In genomic region chr10:15478429-15478828, GRCh38 we compare ENCODE assay signal across 21 cellular contexts.
DNase-seq lines count a peak whose midpoint lies in the region; ATAC-seq and TF ChIP-seq lines count a peak whose summit lies in the region.
"Had no signal": no experiment of that assay in that cellular context is flagged by ENCODE, and none has a peak within 500 bp of the region (broad histone marks: within the 10 kb centered on the region; RNA-seq: fewer than 3 reads in every experiment).

No MANE protein-coding gene starts in this region.

- H3K9me3 ChIP-seq in HUES48 (ENCODE audit: control insufficient read depth, insufficient read depth, low read length), result no peaks in the 10 kb centered on the region
- H3K9me3 ChIP-seq in ectodermal cell (ENCODE audit: control insufficient read depth, low read length), result no peaks in the 10 kb centered on the region
- H3K9me3 ChIP-seq in BE2C, result no peaks in the 10 kb centered on the region

- no peak for TF ChIP-seq CTCF in BE2C (IDR thresholded peaks at IDR 0.05; ENCODE audit: low read depth, low read length)

- ATAC-seq in GM18909 (IDR thresholded peaks at IDR 0.05; ENCODE audit: poor library complexity, unreplicated experiment), result no peak
- ATAC-seq: GM12878 had no signal

- H3K27me3 ChIP-seq in HUES48 (ENCODE audit: control insufficient read depth, insufficient read depth, low read length) (peaks cover 85% of the 10 kb centered on the region), ectodermal cell (ENCODE audit: control insufficient read depth, insufficient read depth, low read length, poor library complexity, severe bottlenecking) (peaks cover 16% of the 10 kb centered on the region), BE2C (no peaks in the 10 kb centered on the region; the same call in 1 of the 2 replicates)

- no peak overlapping the region for H3K9ac ChIP-seq in HUES48 (ENCODE audit: low read depth, low read length)
- H3K9ac ChIP-seq: GM23248, KMS-11 had no signal

- H3K4me3 ChIP-seq in HUES48 (ENCODE audit: low read depth, low read length) (no peak overlapping the region), ectodermal cell (ENCODE audit: insufficient read depth, low read depth, low read length) (no peak overlapping the region), BE2C (ENCODE audit: low read depth, low read length) (no peak overlapping the region)
- H3K4me3 ChIP-seq: GM12878, GM23248 had no signal

- H3K4me1 ChIP-seq in HUES48 (ENCODE audit: control insufficient read depth, insufficient read depth, low read length) (peaks cover 26% of the 10 kb centered on the region), ectodermal cell (ENCODE audit: control insufficient read depth, insufficient read depth, low read length) (peaks cover 34% of the 10 kb centered on the region), BE2C (peaks cover 6% of the 10 kb centered on the region; the same call in 1 of the 2 replicates)

- H3K36me3 ChIP-seq in HUES48 (ENCODE audit: control insufficient read depth, insufficient read depth, low read length), result no peaks in the 10 kb centered on the region
- H3K36me3 ChIP-seq in ectodermal cell (ENCODE audit: control insufficient read depth, insufficient read depth, low read length), result no peaks in the 10 kb centered on the region
- H3K36me3 ChIP-seq in BE2C, result no peaks in the 10 kb centered on the region

- peak; percentile 75 for DNase-seq in ELF-1 (ENCODE audit: low read depth, low spot score)
- peak; percentile 14 for DNase-seq in mucosa of gallbladder (ENCODE audit: low spot score)
- no peak for DNase-seq in BE2C
- DNase-seq in NCI-H2107 treated with DMSO at 0.1 percent for 48 hours (lab: John Stamatoyannopoulos, UW; ENCODE audit: unreplicated experiment), result no peak
- DNase-seq: CD4-positive, CD25-positive, alpha-beta regulatory T cell; DMS79 treated with DMSO at 0.1 percent for 48 hours; GM23248; HFFc6; NCI-H1105; NCI-H146; NCI-H2029; NCI-H2171 treated with DMSO at 0.1 percent for 48 hours; NCI-H446; NCI-H526 treated with DMSO at 0.1 percent for 48 hours; Right ventricle myocardium superior had no signal

- 24 to 26% methylated on average over 6 of the region's 6 CpGs for WGBS in ectodermal cell, 2 experiments

- H3K27ac ChIP-seq in HUES48 (ENCODE audit: low read depth, low read length), result peak overlapping the region; percentile 74
- peak overlapping the region; percentile 64 for H3K27ac ChIP-seq in ectodermal cell (ENCODE audit: insufficient read depth, low read depth, low read length, poor library complexity, severe bottlenecking)
- H3K27ac ChIP-seq: GM23248, HL-60, KMS-11 had no signal

Comparison
In these comparisons a context has a peak if more than half of its experiments do, and no peak if none do; other contexts are left out.
1. DNase-seq: peak in ELF-1 (single experiment) and mucosa of gallbladder (single experiment); none in BE2C (single experiment) and NCI-H2107 treated with DMSO at 0.1 percent for 48 hours (single experiment).